In genomic region chr10:13117842-13118783, GRCh38 we compare ENCODE assay signal across 1 cellular context.
A peak's percentile ranks its signal among the peaks of the same experiment; 100 is the strongest.
TF ChIP-seq lines count a peak whose summit lies in the region.

No MANE protein-coding gene starts in this region.

TF ChIP-seq in GM12878, 131 proteins besides CTCF, POLR2A, EP300 and RAD21 (continued from another document and continues in another):
- TF ChIP-seq E2F8 (IDR thresholded peaks at IDR 0.05; ENCODE audit: low read depth, partially characterized antibody): no peak
- TF ChIP-seq MYB (IDR thresholded peaks at IDR 0.05; ENCODE audit: borderline replicate concordance, low read depth, low read length): no peak
- no peak for TF ChIP-seq CBFB (IDR thresholded peaks at IDR 0.05; ENCODE audit: low read depth)
- peak; percentile 95 for TF ChIP-seq SPI1 (IDR thresholded peaks at IDR 0.05; ENCODE audit: borderline replicate concordance, insufficient read depth, low read depth, low read length)
- TF ChIP-seq TAF1 (IDR thresholded peaks at IDR 0.05; ENCODE audit: borderline replicate concordance, low read depth, low read length): no peak
- no peak for TF ChIP-seq TBL1XR1 (IDR thresholded peaks at IDR 0.05; ENCODE audit: low read depth, low read length)
- no peak for TF ChIP-seq RELA (IDR thresholded peaks at IDR 0.05; ENCODE audit: borderline replicate concordance, partially characterized antibody)
- no peak for TF ChIP-seq CHD4 (IDR thresholded peaks at IDR 0.05)
- no peak for TF ChIP-seq E2F4 (IDR thresholded peaks at IDR 0.05; ENCODE audit: low read depth, low read length)
- no peak for TF ChIP-seq WRNIP1 (IDR thresholded peaks at IDR 0.05; ENCODE audit: borderline replicate concordance, low read depth, low read length)
- TF ChIP-seq JUNB (IDR thresholded peaks at IDR 0.05): peak; percentile 51
- TF ChIP-seq NFIC (IDR thresholded peaks at IDR 0.05; ENCODE audit: low read depth, low read length): peak; percentile 32; the same call in 1 of the 2 replicates
- no peak for TF ChIP-seq POLR2AphosphoS5 (IDR thresholded peaks at IDR 0.05; ENCODE audit: low read length)
- no peak for TF ChIP-seq ZBTB4 (CRISPR knock-in tag; IDR thresholded peaks at IDR 0.05)
- no peak for TF ChIP-seq TCF3 (IDR thresholded peaks at IDR 0.05; ENCODE audit: borderline replicate concordance, insufficient read depth, low read depth, low read length)
- no peak for TF ChIP-seq USF1 (IDR thresholded peaks at IDR 0.05; ENCODE audit: borderline replicate concordance, extremely low read length, insufficient read depth, low read depth, low read length)
- peak in 1 of 2 experiments; percentile 85; a peak in 2 of 4 replicates for TF ChIP-seq ETV6 (conservative IDR thresholded peaks at IDR 0.05 in 1 of 2, IDR thresholded peaks at IDR 0.05 in 1 of 2; ENCODE audit: borderline replicate concordance in 1 of 2, low read depth in 1 of 2)
- TF ChIP-seq BACH1 (IDR thresholded peaks at IDR 0.05; ENCODE audit: borderline replicate concordance): no peak
- no peak for TF ChIP-seq HDAC2 (IDR thresholded peaks at IDR 0.05)
- TF ChIP-seq RB1 (IDR thresholded peaks at IDR 0.05; ENCODE audit: borderline replicate concordance): no peak
- TF ChIP-seq GABPA (IDR thresholded peaks at IDR 0.05; ENCODE audit: low read depth): no peak
- TF ChIP-seq BRCA1 (IDR thresholded peaks at IDR 0.05; ENCODE audit: low read depth, low read length): no peak
- no peak for TF ChIP-seq SP1 (IDR thresholded peaks at IDR 0.05; ENCODE audit: low read depth, low read length)
- no peak for TF ChIP-seq ZNF274 (IDR thresholded peaks at IDR 0.05; ENCODE audit: insufficient read depth, insufficient read length)
- no peak for TF ChIP-seq CHD1 (IDR thresholded peaks at IDR 0.05; ENCODE audit: low read depth, low read length)
- no peak for TF ChIP-seq PAX8 (IDR thresholded peaks at IDR 0.05)
- no peak for TF ChIP-seq TCF12 (IDR thresholded peaks at IDR 0.05; ENCODE audit: low read depth, low read length)
- TF ChIP-seq NR2C1 (IDR thresholded peaks at IDR 0.05): no peak
- no peak for TF ChIP-seq EGR1 (IDR thresholded peaks at IDR 0.05; ENCODE audit: borderline replicate concordance in 1 of 2, low read depth in 2 of 2, low read length in 2 of 2)
- no peak for TF ChIP-seq NFXL1 (IDR thresholded peaks at IDR 0.05; ENCODE audit: borderline replicate concordance)
- TF ChIP-seq POU2F2 (IDR thresholded peaks at IDR 0.05; ENCODE audit: borderline replicate concordance, low read depth, low read length): no peak
- TF ChIP-seq KAT2A (conservative IDR thresholded peaks at IDR 0.05; ENCODE audit: control insufficient read depth, low read depth, low read length): no peak
- peak; percentile 32 to 49; a peak in 1 of 4 replicates for TF ChIP-seq IKZF2 (IDR thresholded peaks at IDR 0.05)
- no peak for TF ChIP-seq SREBF1 (IDR thresholded peaks at IDR 0.05; ENCODE audit: low read length)
- no peak for TF ChIP-seq ZBED1 (IDR thresholded peaks at IDR 0.05; ENCODE audit: borderline replicate concordance)
- 0 out of 2 replicates have a peak, but pooled peaks have one; percentile 32 for TF ChIP-seq DPF2 (IDR thresholded peaks at IDR 0.05)
- TF ChIP-seq MTA3 (IDR thresholded peaks at IDR 0.05; ENCODE audit: borderline replicate concordance, low read length): no peak
- no peak for TF ChIP-seq FOS (IDR thresholded peaks at IDR 0.05; ENCODE audit: borderline replicate concordance, extremely low read depth, insufficient read length)
- TF ChIP-seq SIN3A (IDR thresholded peaks at IDR 0.05; ENCODE audit: low read depth, low read length): no peak
- no peak for TF ChIP-seq CBX3 (IDR thresholded peaks at IDR 0.05; ENCODE audit: borderline replicate concordance, low read depth)
- no peak for TF ChIP-seq CUX1 (IDR thresholded peaks at IDR 0.05; ENCODE audit: insufficient replicate concordance, low read depth, low read length)
- TF ChIP-seq RELB (IDR thresholded peaks at IDR 0.05; ENCODE audit: low read depth): no peak
- TF ChIP-seq POLR2AphosphoS2 (IDR thresholded peaks at IDR 0.05; ENCODE audit: low read depth, low read length): no peak
- no peak for TF ChIP-seq NBN (IDR thresholded peaks at IDR 0.05)
- no peak for TF ChIP-seq ASH2L (IDR thresholded peaks at IDR 0.05; ENCODE audit: borderline replicate concordance, low read depth)
- no peak for TF ChIP-seq MXI1 (IDR thresholded peaks at IDR 0.05; ENCODE audit: low read depth, low read length)
- TF ChIP-seq RFX5 (IDR thresholded peaks at IDR 0.05; ENCODE audit: low read depth, low read length): no peak
- no peak for TF ChIP-seq BHLHE40 (IDR thresholded peaks at IDR 0.05; ENCODE audit: borderline replicate concordance in 1 of 2, low read depth in 2 of 2, low read length in 1 of 2)
- TF ChIP-seq SMARCA5 (IDR thresholded peaks at IDR 0.05): no peak
- no peak for TF ChIP-seq CBX5 (IDR thresholded peaks at IDR 0.05; ENCODE audit: low read depth)
- no peak for TF ChIP-seq ZNF207 (IDR thresholded peaks at IDR 0.05; ENCODE audit: borderline replicate concordance)
- TF ChIP-seq HCFC1 (IDR thresholded peaks at IDR 0.05; ENCODE audit: low read length): no peak
- no peak for TF ChIP-seq PRDM15 (CRISPR knock-in tag; IDR thresholded peaks at IDR 0.05)
